ENCODE assay signal across 2 cellular contexts in the genomic region with DNA sequence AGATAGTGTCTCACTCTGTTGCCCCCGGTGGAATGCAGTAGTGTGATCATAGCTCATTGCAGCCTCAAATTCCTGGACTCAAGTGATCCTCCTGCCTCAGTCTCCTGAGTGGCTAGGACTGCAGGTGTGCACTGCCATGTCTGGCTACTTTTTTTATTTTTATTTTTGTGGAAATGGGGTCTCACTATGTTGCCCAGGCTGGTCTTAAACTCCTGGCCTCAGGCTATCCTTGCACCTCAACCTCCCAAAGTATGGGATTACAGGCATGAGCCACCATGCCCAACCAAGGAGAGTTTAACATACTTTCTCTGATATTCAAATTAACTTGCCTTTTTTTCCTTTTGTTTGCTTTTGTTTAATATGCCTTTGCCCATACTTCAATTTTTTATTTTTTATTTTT.
TF ChIP-seq lines count a peak whose summit lies in the region.

No MANE protein-coding gene starts in this region.

TF ChIP-seq in GM23338, 12 proteins besides CTCF, POLR2A, EP300 and RAD21:
- TF ChIP-seq EZH2 (IDR thresholded peaks at IDR 0.05; ENCODE audit: low read depth, unreplicated experiment) (peak; percentile 29), POLR2AphosphoS5 (IDR thresholded peaks at IDR 0.05; ENCODE audit: low read depth) (no peak)

TF ChIP-seq in K562, 482 proteins besides CTCF, POLR2A, EP300 and RAD21:
- TF ChIP-seq FOXK1 (CRISPR knock-in tag; IDR thresholded peaks at IDR 0.05; ENCODE audit: borderline replicate concordance) (no peak), ZNF668 (CRISPR knock-in tag; IDR thresholded peaks at IDR 0.05) (no peak), RBM25 (IDR thresholded peaks at IDR 0.05; ENCODE audit: low read depth, low read length, severe bottlenecking) (peak; percentile 36), ZNF778 (CRISPR knock-in tag; IDR thresholded peaks at IDR 0.05) (no peak), ZNF121 (CRISPR knock-in tag; conservative IDR thresholded peaks at IDR 0.05) (peak; percentile 74), CREBBP (IDR thresholded peaks at IDR 0.05; ENCODE audit: low read depth, low read length) (no peak), MAFF (IDR thresholded peaks at IDR 0.05; ENCODE audit: low read length) (no peak), SP2 (IDR thresholded peaks at IDR 0.05; ENCODE audit: extremely low read depth, low read depth, low read length, poor library complexity, severe bottlenecking) (no peak), CBFA2T3 (IDR thresholded peaks at IDR 0.05) (no peak), ZNF507 (tag; conservative IDR thresholded peaks at IDR 0.05) (no peak)
- TF ChIP-seq, protein P1, sequence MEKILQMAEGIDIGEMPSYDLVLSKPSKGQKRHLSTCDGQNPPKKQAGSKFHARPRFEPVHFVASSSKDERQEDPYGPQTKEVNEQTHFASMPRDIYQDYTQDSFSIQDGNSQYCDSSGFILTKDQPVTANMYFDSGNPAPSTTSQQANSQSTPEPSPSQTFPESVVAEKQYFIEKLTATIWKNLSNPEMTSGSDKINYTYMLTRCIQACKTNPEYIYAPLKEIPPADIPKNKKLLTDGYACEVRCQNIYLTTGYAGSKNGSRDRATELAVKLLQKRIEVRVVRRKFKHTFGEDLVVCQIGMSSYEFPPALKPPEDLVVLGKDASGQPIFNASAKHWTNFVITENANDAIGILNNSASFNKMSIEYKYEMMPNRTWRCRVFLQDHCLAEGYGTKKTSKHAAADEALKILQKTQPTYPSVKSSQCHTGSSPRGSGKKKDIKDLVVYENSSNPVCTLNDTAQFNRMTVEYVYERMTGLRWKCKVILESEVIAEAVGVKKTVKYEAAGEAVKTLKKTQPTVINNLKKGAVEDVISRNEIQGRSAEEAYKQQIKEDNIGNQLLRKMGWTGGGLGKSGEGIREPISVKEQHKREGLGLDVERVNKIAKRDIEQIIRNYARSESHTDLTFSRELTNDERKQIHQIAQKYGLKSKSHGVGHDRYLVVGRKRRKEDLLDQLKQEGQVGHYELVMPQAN (IDR thresholded peaks at IDR 0.05; ENCODE audit: borderline replicate concordance) = no peak
- TF ChIP-seq, protein P2, sequence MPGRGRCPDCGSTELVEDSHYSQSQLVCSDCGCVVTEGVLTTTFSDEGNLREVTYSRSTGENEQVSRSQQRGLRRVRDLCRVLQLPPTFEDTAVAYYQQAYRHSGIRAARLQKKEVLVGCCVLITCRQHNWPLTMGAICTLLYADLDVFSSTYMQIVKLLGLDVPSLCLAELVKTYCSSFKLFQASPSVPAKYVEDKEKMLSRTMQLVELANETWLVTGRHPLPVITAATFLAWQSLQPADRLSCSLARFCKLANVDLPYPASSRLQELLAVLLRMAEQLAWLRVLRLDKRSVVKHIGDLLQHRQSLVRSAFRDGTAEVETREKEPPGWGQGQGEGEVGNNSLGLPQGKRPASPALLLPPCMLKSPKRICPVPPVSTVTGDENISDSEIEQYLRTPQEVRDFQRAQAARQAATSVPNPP (IDR thresholded peaks at IDR 0.05; ENCODE audit: borderline replicate concordance, insufficient read depth, insufficient read length) = no peak
- TF ChIP-seq, protein P3, sequence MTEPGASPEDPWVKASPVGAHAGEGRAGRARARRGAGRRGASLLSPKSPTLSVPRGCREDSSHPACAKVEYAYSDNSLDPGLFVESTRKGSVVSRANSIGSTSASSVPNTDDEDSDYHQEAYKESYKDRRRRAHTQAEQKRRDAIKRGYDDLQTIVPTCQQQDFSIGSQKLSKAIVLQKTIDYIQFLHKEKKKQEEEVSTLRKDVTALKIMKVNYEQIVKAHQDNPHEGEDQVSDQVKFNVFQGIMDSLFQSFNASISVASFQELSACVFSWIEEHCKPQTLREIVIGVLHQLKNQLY (CRISPR knock-in tag; conservative IDR thresholded peaks at IDR 0.05) = no peak
